Comparison of ENCODE assay signal across 8 cellular contexts in genomic region chr12:46660719-46661118, GRCh38.
DNase-seq lines count a peak whose midpoint lies in the region; ATAC-seq, FAIRE-seq and TF ChIP-seq lines count a peak whose summit lies in the region.

No MANE protein-coding gene starts in this region.

- ATAC-seq in IMR-90 (ENCODE audit: low read depth) (peak; percentile 38), GM12878 (no peak; the same call in 2 of the 3 replicates), HG03460 (IDR thresholded peaks at IDR 0.05; ENCODE audit: unreplicated experiment) (no peak)

- peak overlapping the region; percentile 97; the same call in 1 of the 2 replicates for H2BK20ac ChIP-seq in IMR-90 (ENCODE audit: low read depth, low read length)

- H3K79me1 ChIP-seq in IMR-90 (ENCODE audit: low read depth in 1 of 2, low read length in 2 of 2), result peaks cover 11 to 49% of the 10 kb centered on the region in 2 experiments; a peak in 3 of 4 replicates

- POLR2A ChIA-PET in A673 (lab: Charles Lee; ENCODE audit: low non-redundant PET), result interaction anchor here (0.5 kb wide), 1 partner anchor 296 kb away, joined by 6 read pairs; no protein-coding TSS in a partner anchor
- POLR2A ChIA-PET in IMR-90 (lab: Charles Lee; ENCODE audit: unreplicated experiment), result interaction anchor here (1.1 kb wide), 2 partner anchors 137 to 288 kb away, joined by 8 read pairs; partner anchors contain the start of gene SLC38A2
- POLR2A ChIA-PET in GM12878 (lab: Charles Lee), result interaction anchor here (1.0 kb wide), 1 partner anchor 277 kb away, joined by 4 read pairs; no protein-coding TSS in a partner anchor

- no peak for FAIRE-seq in GM12878 (lab: Jason Lieb, UNC)

- peak overlapping the region; percentile 37 to 86 for H4K8ac ChIP-seq in IMR-90 (ENCODE audit: low read depth in 2 of 2, low read length in 2 of 2)

- H2AK9ac ChIP-seq in IMR-90 (replicated peaks; ENCODE audit: low read depth, low read length, poor library complexity), result no peak overlapping the region

- H2AK5ac ChIP-seq in IMR-90 (ENCODE audit: low read depth, low read length), result no peak overlapping the region

- peaks cover 11% of the 10 kb centered on the region; the same call in 1 of the 2 replicates for H3K9me1 ChIP-seq in IMR-90 (ENCODE audit: insufficient read depth, low read length)

- H2BK120ac ChIP-seq in IMR-90 (ENCODE audit: low read depth, low read length), result peak overlapping the region; percentile 94

- intact Hi-C loops in A673 (cut with micrococcal nuclease; ENCODE audit: unreplicated experiment) (loop anchor here (1.0 to 5.0 kb wide), 3 partner anchors 228 to 288 kb away; partner anchors contain the start of gene SLC38A2), IMR-90 (cut with micrococcal nuclease) (loop anchor here (1.0 to 5.0 kb wide), 9 partner anchors 104 to 393 kb away; partner anchors contain the start of gene SLC38A1), GM12878 (cut with micrococcal nuclease; ENCODE audit: unreplicated experiment) (loop anchor here (2.0 to 5.0 kb wide), 7 partner anchors 144 to 588 kb away; partner anchors contain the start of gene SLC38A2)

- peak overlapping the region; percentile 90; the same call in 2 of the 3 replicates for H2BK15ac ChIP-seq in IMR-90 (ENCODE audit: low read depth, low read length)

- dilution Hi-C loops in IMR-90 (cut with HindIII; ENCODE audit: low sequenced_read_pairs, unreplicated experiment), result no loop called here

- H3K9me3 ChIP-seq in A673 (ENCODE audit: low read depth, low read length, poor library complexity, severe bottlenecking) (no peaks in the 10 kb centered on the region), IMR-90 (ENCODE audit: control insufficient read depth, insufficient read depth, low read length) (no peaks in the 10 kb centered on the region), GM12878 (replicated peaks; ENCODE audit: control insufficient read depth, insufficient read depth, low read length) (no peaks in the 10 kb centered on the region), muscle layer of colon (ENCODE audit: low read length) (no peaks in the 10 kb centered on the region)

- H4K20me1 ChIP-seq in IMR-90 (ENCODE audit: insufficient read depth, low read length) (no peaks in the 10 kb centered on the region), GM12878 (ENCODE audit: control insufficient read depth, insufficient read depth) (no peaks in the 10 kb centered on the region)

- TF ChIP-seq RAD21 in IMR-90 (IDR thresholded peaks at IDR 0.05; ENCODE audit: low read length) (no peak), GM12878 (IDR thresholded peaks at IDR 0.05; ENCODE audit: insufficient read depth, low read depth, low read length) (no peak)

- H3K79me2 ChIP-seq in GM12878 (ENCODE audit: control insufficient read depth, insufficient read depth, low read length), result no peaks in the 10 kb centered on the region

- in situ Hi-C loops in IMR-90 (cut with MboI; ENCODE audit: low sequenced_read_pairs), result loop anchor here (5.0 kb wide), 1 partner anchor 273 kb away; no protein-coding TSS in a partner anchor
- in situ Hi-C loops in GM12878 (cut with MboI), result loop anchor here (25.0 kb wide), 1 partner anchor 523 kb away; no protein-coding TSS in a partner anchor

- RAD21 ChIA-PET in GM12878 (lab: Charles Lee; ENCODE audit: unreplicated experiment), result interaction anchor here (0.7 to 1.9 kb wide), 27 partner anchors 8 to 536 kb away, joined by 3 to 17 read pairs (median 4); partner anchors contain the start of gene SLC38A1

- TF ChIP-seq EP300 in GM12878 (IDR thresholded peaks at IDR 0.05; ENCODE audit: borderline replicate concordance in 1 of 2, control insufficient read depth in 1 of 2, low read depth in 2 of 2, low read length in 2 of 2), result no peak

- peak overlapping the region; percentile 97; the same call in 1 of the 2 replicates for H4K5ac ChIP-seq in IMR-90 (ENCODE audit: low read depth, low read length)

- BruUV-seq in A673 (replicated peaks; lab: Mats Ljungman, UMichigan) (TSS peak; percentile 69), IMR-90 (replicated peaks; lab: Mats Ljungman, UMichigan) (no TSS peak), GM12878 (replicated peaks; lab: Mats Ljungman, UMichigan) (no TSS peak)

- DNase-seq in A673 (ENCODE audit: low spot score), result no peak
- peak; percentile 61 for DNase-seq in IMR-90
- DNase-seq in GM12878 (ENCODE audit: low read depth, low spot score), result no peak
- DNase-seq in NCI-H2107 (lab: John Stamatoyannopoulos, UW), result no peak
- no peak for DNase-seq in effector CD8-positive, alpha-beta T cell (lab: John Stamatoyannopoulos, UW)
- no peak for DNase-seq in erythroblast (lab: John Stamatoyannopoulos, UW)

- TF ChIP-seq POLR2A in IMR-90 (IDR thresholded peaks at IDR 0.05; ENCODE audit: low read depth, low read length) (no peak), GM12878 (IDR thresholded peaks at IDR 0.05; ENCODE audit: low read depth, low read length) (no peak), erythroblast (IDR thresholded peaks at IDR 0.05; ENCODE audit: low read length) (no peak)

- peak overlapping the region; percentile 99 for H2BK5ac ChIP-seq in IMR-90 (ENCODE audit: low read depth, low read length, poor library complexity, severe bottlenecking)

- 0 out of 2 replicates have a peak overlapping the region, but pooled peaks have one; percentile 1 for H3K14ac ChIP-seq in IMR-90 (replicated peaks; ENCODE audit: low read depth, low read length)

- peaks cover 65% of the 10 kb centered on the region for H3K4me1 ChIP-seq in A673 (ENCODE audit: insufficient read depth, low read length, poor library complexity, severe bottlenecking)
- peaks cover 29% of the 10 kb centered on the region for H3K4me1 ChIP-seq in IMR-90 (ENCODE audit: control insufficient read depth, insufficient read depth, low read length)
- H3K4me1 ChIP-seq in GM12878 (ENCODE audit: control insufficient read depth, insufficient read depth, low read length), result peaks cover 7% of the 10 kb centered on the region
- H3K4me1 ChIP-seq in muscle layer of colon (ENCODE audit: insufficient read depth, low read length), result peaks cover 18% of the 10 kb centered on the region

- TF ChIP-seq CTCF in A673 (conservative IDR thresholded peaks at IDR 0.05; ENCODE audit: low read depth, low read length), result no peak
- TF ChIP-seq CTCF in IMR-90 (conservative IDR thresholded peaks at IDR 0.05; ENCODE audit: low read depth, low read length), result no peak
- no peak for TF ChIP-seq CTCF in GM12878 (IDR thresholded peaks at IDR 0.05 in 2 of 3, conservative IDR thresholded peaks at IDR 0.05 in 1 of 3; ENCODE audit: control insufficient read depth in 2 of 3, extremely low read depth in 1 of 3, insufficient read depth in 1 of 3, low read depth in 3 of 3, low read length in 3 of 3)

- SMC1A ChIA-PET in GM12878 (lab: Charles Lee; ENCODE audit: uncharacterized antibody, unreplicated experiment), result interaction anchor here (0.6 to 1.9 kb wide), 25 partner anchors 9 to 535 kb away, joined by 3 to 11 read pairs (median 5); no protein-coding TSS in a partner anchor

- CTCF ChIA-PET in A673 (lab: Charles Lee), result interaction anchor here (0.6 to 1.1 kb wide), 9 partner anchors 10 to 536 kb away, joined by 3 to 8 read pairs (median 3); no protein-coding TSS in a partner anchor
- CTCF ChIA-PET in IMR-90 (lab: Yijun Ruan, JAX), result interaction anchor here (1.0 to 1.1 kb wide), 4 partner anchors 106 to 182 kb away, joined by 3 to 8 read pairs (median 5); no protein-coding TSS in a partner anchor
- CTCF ChIA-PET in GM12878 (lab: Yijun Ruan, JAX), result interaction anchor here (0.7 to 2.1 kb wide), 20 partner anchors 8 to 670 kb away, joined by 3 to 16 read pairs (median 4); no protein-coding TSS in a partner anchor

- H3K56ac ChIP-seq in IMR-90 (ENCODE audit: extremely low read depth, insufficient read depth, low read length), result peak overlapping the region; percentile 87

- H3K27me3 ChIP-seq in A673 (replicated peaks; ENCODE audit: insufficient read depth, low read depth, low read length, poor library complexity), result no peaks in the 10 kb centered on the region
- H3K27me3 ChIP-seq in IMR-90 (ENCODE audit: control insufficient read depth, insufficient read depth, low read length), result no peaks in the 10 kb centered on the region
- H3K27me3 ChIP-seq in GM12878 (replicated peaks in 1 of 2; ENCODE audit: control insufficient read depth in 2 of 2, insufficient read depth in 2 of 2, low read length in 1 of 2), result no peaks in the 10 kb centered on the region
- no peaks in the 10 kb centered on the region for H3K27me3 ChIP-seq in muscle layer of colon (ENCODE audit: control insufficient read depth in 1 of 2, insufficient read depth in 2 of 2, low read length in 2 of 2)

- H3K9ac ChIP-seq in IMR-90 (ENCODE audit: low read depth, low read length) (peak overlapping the region; percentile 83; the same call in 1 of the 2 replicates), GM12878 (ENCODE audit: control insufficient read depth, insufficient read depth, low read length) (no peak overlapping the region), muscle layer of colon (ENCODE audit: low read length) (no peak overlapping the region)

- peak overlapping the region; percentile 65; the same call in 1 of the 2 replicates for H3K23ac ChIP-seq in IMR-90 (ENCODE audit: low read depth, low read length)

- WGBS in IMR-90 (ENCODE audit: extremely low coverage in 2 of 2, insufficient read length in 1 of 2), 2 experiments, result no CpG with 5 or more reads among the region's 5 CpGs
- WGBS in GM12878 (ENCODE audit: insufficient coverage, insufficient replicate concordance, low lambda C conversion rate, missing lambda C conversion rate), result 59% methylated on average over 5 of the region's 5 CpGs

- peak overlapping the region; percentile 99; the same call in 1 of the 2 replicates for H3K18ac ChIP-seq in IMR-90 (ENCODE audit: low read depth, low read length)

- H3K4ac ChIP-seq in IMR-90 (ENCODE audit: low read depth, low read length), result peak overlapping the region; percentile 99; the same call in 1 of the 2 replicates

- H3K36me3 ChIP-seq in A673 (ENCODE audit: insufficient read depth, low read length, poor library complexity, severe bottlenecking) (no peaks in the 10 kb centered on the region), IMR-90 (ENCODE audit: control insufficient read depth, insufficient read depth, low read length) (no peaks in the 10 kb centered on the region), GM12878 (ENCODE audit: control insufficient read depth in 2 of 2, insufficient read depth in 2 of 2, low read length in 1 of 2) (no peaks in the 10 kb centered on the region), muscle layer of colon (ENCODE audit: insufficient read depth, low read length) (no peaks in the 10 kb centered on the region)

- no peak overlapping the region for H3K4me3 ChIP-seq in A673 (ENCODE audit: low read depth, low read length, poor library complexity, severe bottlenecking)
- H3K4me3 ChIP-seq in IMR-90 (ENCODE audit: insufficient read depth, low read depth, low read length), result no peak overlapping the region
- no peak overlapping the region for H3K4me3 ChIP-seq in GM12878
- H3K4me3 ChIP-seq in muscle layer of colon (ENCODE audit: low read depth in 1 of 2, low read length in 2 of 2), result no peak overlapping the region

- H3K27ac ChIP-seq in A673 (ENCODE audit: low read depth, low read length, poor library complexity, severe bottlenecking) (peak overlapping the region; percentile 83), IMR-90 (ENCODE audit: insufficient read depth, low read length) (peak overlapping the region; percentile 78; the same call in 1 of the 2 replicates), GM12878 (ENCODE audit: control insufficient read depth, insufficient read depth) (no peak overlapping the region), muscle layer of colon (ENCODE audit: low read depth, low read length) (peak overlapping the region; percentile 71)

- peak overlapping the region; percentile 92 for H4K91ac ChIP-seq in IMR-90 (ENCODE audit: insufficient read depth, low read depth, low read length)

- peak overlapping the region; percentile 86; the same call in 1 of the 2 replicates for H3K4me2 ChIP-seq in IMR-90 (ENCODE audit: low read depth, low read length)
- no peak overlapping the region; the same call in 1 of the 2 replicates for H3K4me2 ChIP-seq in GM12878 (ENCODE audit: control insufficient read depth, insufficient read depth)

- no peak overlapping the region for H2AFZ ChIP-seq in IMR-90 (replicated peaks; ENCODE audit: low read length, poor library complexity)
- peak overlapping the region; percentile 26; the same call in 1 of the 2 replicates for H2AFZ ChIP-seq in GM12878 (ENCODE audit: control insufficient read depth, low read depth, low read length)
